In the genomic region with DNA sequence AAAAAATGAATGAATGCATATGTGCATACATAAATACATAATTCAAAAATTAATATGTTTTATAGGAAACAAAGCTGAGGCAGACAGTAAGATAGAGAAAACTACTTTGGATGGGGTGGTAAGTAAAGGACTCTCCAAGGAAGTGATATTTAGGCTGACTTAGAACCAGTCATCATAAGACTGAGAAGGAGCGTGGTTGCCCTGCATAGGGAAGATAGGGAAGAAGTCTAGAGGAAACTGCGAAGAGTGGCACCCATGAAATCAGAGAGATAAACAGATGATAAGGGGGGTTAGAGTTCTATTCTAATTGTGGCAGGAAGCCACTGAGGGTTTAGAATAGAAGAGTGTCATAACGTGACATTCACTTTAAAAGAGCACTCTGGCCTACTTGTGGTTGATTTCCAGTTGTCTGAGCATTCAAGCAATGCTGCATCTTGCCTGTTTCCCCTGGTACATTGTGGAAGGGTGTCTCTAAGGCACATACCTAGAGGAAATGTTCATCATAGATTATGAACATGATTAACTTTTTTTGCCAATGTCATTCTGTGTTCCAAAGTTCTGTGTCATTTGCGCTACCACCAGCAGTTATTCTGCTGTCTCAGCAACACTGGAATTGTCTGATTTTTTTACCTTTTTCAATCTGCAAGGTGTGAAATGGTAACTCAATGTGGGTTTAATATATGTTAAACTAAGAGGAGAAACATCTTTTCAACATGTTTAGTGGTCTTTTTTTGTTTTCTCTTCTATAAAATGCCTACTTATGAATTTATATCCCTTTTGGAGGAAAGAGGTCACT, we compare ENCODE assay signal across 12 cellular contexts. TPM values are rescaled to one million over a fixed set of nuclear protein-coding genes. Genes with fewer than 3 reads are reported as not detected.
DNase-seq lines count a peak whose midpoint lies in the region; ATAC-seq, FAIRE-seq and TF ChIP-seq lines count a peak whose summit lies in the region.
"Had no signal": no experiment of that assay in that cellular context is flagged by ENCODE, and none has a peak within 500 bp of the region (broad histone marks: within the 10 kb centered on the region; RNA-seq: fewer than 3 reads in every experiment).

No MANE protein-coding gene starts in this region.

- ATAC-seq in activated CD8-positive, alpha-beta T cell treated with anti-CD3 and anti-CD28 coated beads, Interleukin-2, amount 10 ng/mL, durations not matched to agents 7 days and 5 days = peak; percentile 87
- peak; percentile 12 to 35 (median 31) for ATAC-seq in right lobe of liver
- ATAC-seq in HG03457 (IDR thresholded peaks at IDR 0.05; ENCODE audit: unreplicated experiment) = no peak
- ATAC-seq: foreskin keratinocyte had no signal

- intact Hi-C loops in CD4-positive, alpha-beta memory T cell (cut with micrococcal nuclease) = no loop called here
- intact Hi-C loops in right lobe of liver (cut with DNase I) = no loop called here

- no peaks in the 10 kb centered on the region for H3K36me3 ChIP-seq in CD4-positive, alpha-beta memory T cell (ENCODE audit: insufficient read depth, low read length)
- no peaks in the 10 kb centered on the region for H3K36me3 ChIP-seq in right lobe of liver

- 18% methylated on average over 4 of the region's 4 CpGs for WGBS in right lobe of liver (ENCODE audit: insufficient coverage, low coverage, low lambda C conversion rate, missing lambda C conversion rate)

- H3K27me3 ChIP-seq in CD4-positive, alpha-beta memory T cell (ENCODE audit: insufficient read depth, low read length) = no peaks in the 10 kb centered on the region
- H3K27me3 ChIP-seq in right lobe of liver = no peaks in the 10 kb centered on the region
- H3K27me3 ChIP-seq: foreskin keratinocyte had no signal

- no peaks in the 10 kb centered on the region for H3K27me3 Mint-ChIP-seq in CD4-positive, alpha-beta memory T cell
- peaks cover 2% of the 10 kb centered on the region for H3K27me3 Mint-ChIP-seq in activated CD8-positive, alpha-beta T cell treated with anti-CD3 and anti-CD28 coated beads, Interleukin-2, amount 10 ng/mL, durations not matched to agents 7 days and 5 days (ENCODE audit: low read depth)

- peaks cover 12 to 22% (median 15%) of the 10 kb centered on the region in 4 donors for H3K4me1 Mint-ChIP-seq in CD4-positive, alpha-beta memory T cell
- H3K4me1 Mint-ChIP-seq in activated CD8-positive, alpha-beta T cell treated with anti-CD3 and anti-CD28 coated beads, Interleukin-2, amount 10 ng/mL, durations not matched to agents 7 days and 5 days (ENCODE audit: low read depth) = peaks cover 12% of the 10 kb centered on the region
- H3K4me1 Mint-ChIP-seq: activated B cell treated with CpG ODN at 0.5 μM for 24 hours had no signal

- POLR2A ChIA-PET in CD4-positive, alpha-beta memory T cell (lab: Charles Lee; ENCODE audit: partially characterized antibody) = no interaction called here
- POLR2A ChIA-PET in activated CD8-positive, alpha-beta T cell treated with anti-CD3 and anti-CD28 coated beads, Interleukin-2, amount 10 ng/mL, durations not matched to agents 7 days and 5 days (lab: Charles Lee) = no interaction called here

- peaks cover 19% of the 10 kb centered on the region for H3K4me1 ChIP-seq in CD4-positive, alpha-beta memory T cell (ENCODE audit: insufficient read depth, low read length)
- H3K4me1 ChIP-seq in right lobe of liver = peaks cover 0 to 47% (median 8%) of the 10 kb centered on the region in 4 donors

- no peak overlapping the region for H3K4me3 ChIP-seq in CD4-positive, alpha-beta memory T cell (ENCODE audit: low read length in 2 of 2)
- peak overlapping the region; percentile 3 to 76 (median 69) for H3K4me3 ChIP-seq in right lobe of liver

- no peaks in the 10 kb centered on the region for H3K9me3 Mint-ChIP-seq in CD4-positive, alpha-beta memory T cell
- no peaks in the 10 kb centered on the region for H3K9me3 Mint-ChIP-seq in activated CD8-positive, alpha-beta T cell treated with anti-CD3 and anti-CD28 coated beads, Interleukin-2, amount 10 ng/mL, durations not matched to agents 7 days and 5 days (ENCODE audit: insufficient read depth)
- H3K9me3 Mint-ChIP-seq: activated B cell treated with CpG ODN at 0.5 μM for 24 hours had no signal

- CTCF ChIA-PET in CD4-positive, alpha-beta memory T cell (lab: Charles Lee; ENCODE audit: partially characterized antibody) = interaction anchor here (1.1 kb wide), 1 partner anchor 20 kb away, joined by 3 read pairs; no protein-coding TSS in a partner anchor
- CTCF ChIA-PET in activated CD8-positive, alpha-beta T cell treated with anti-CD3 and anti-CD28 coated beads, Interleukin-2, amount 10 ng/mL, durations not matched to agents 7 days and 5 days (lab: Charles Lee) = interaction anchor here (0.8 kb wide), 1 partner anchor 20 kb away, joined by 3 read pairs; no protein-coding TSS in a partner anchor

- peak; percentile 30 for FAIRE-seq in H54 (lab: Jason Lieb, UNC)

- no peaks in the 10 kb centered on the region for H3K9me3 ChIP-seq in CD4-positive, alpha-beta memory T cell (ENCODE audit: control insufficient read depth in 1 of 2, low read length in 2 of 2)
- no peaks in the 10 kb centered on the region for H3K9me3 ChIP-seq in right lobe of liver

- H3K36me3 Mint-ChIP-seq in CD4-positive, alpha-beta memory T cell = no peaks in the 10 kb centered on the region
- H3K36me3 Mint-ChIP-seq in activated CD8-positive, alpha-beta T cell treated with anti-CD3 and anti-CD28 coated beads, Interleukin-2, amount 10 ng/mL, durations not matched to agents 7 days and 5 days (ENCODE audit: low read depth) = no peaks in the 10 kb centered on the region

- peak overlapping the region in 7 of 8 donors; percentile 3 to 45 (median 15) for H3K4me3 Mint-ChIP-seq in CD4-positive, alpha-beta memory T cell
- H3K4me3 Mint-ChIP-seq in activated CD8-positive, alpha-beta T cell treated with anti-CD3 and anti-CD28 coated beads, Interleukin-2, amount 10 ng/mL, durations not matched to agents 7 days and 5 days = no peak overlapping the region
- H3K4me3 Mint-ChIP-seq: activated B cell treated with CpG ODN at 0.5 μM for 24 hours had no signal

- TF ChIP-seq CTCF in right lobe of liver (IDR thresholded peaks at IDR 0.05) = no peak

- peak overlapping the region; percentile 2 to 92 (median 84) for H3K27ac Mint-ChIP-seq in CD4-positive, alpha-beta memory T cell
- peak overlapping the region; percentile 37 for H3K27ac Mint-ChIP-seq in activated CD8-positive, alpha-beta T cell treated with anti-CD3 and anti-CD28 coated beads, Interleukin-2, amount 10 ng/mL, durations not matched to agents 7 days and 5 days
- H3K27ac Mint-ChIP-seq: activated B cell treated with CpG ODN at 0.5 μM for 24 hours had no signal

- peak; percentile 47 to 69 (median 57) for DNase-seq in CD4-positive, alpha-beta memory T cell
- DNase-seq in H54 (ENCODE audit: insufficient read length, low spot score) (no peak), right lobe of liver (no peak), NCI-H2081 (lab: John Stamatoyannopoulos, UW) (no peak), NCI-H82 treated with DMSO at 0.1 percent for 48 hours (lab: John Stamatoyannopoulos, UW; ENCODE audit: unreplicated experiment) (no peak), NCI-H2171 (lab: John Stamatoyannopoulos, UW) (no peak)
- DNase-seq in activated CD8-positive, alpha-beta T cell treated with anti-CD3 and anti-CD28 coated beads, Interleukin-2, amount 10 ng/mL, durations not matched to agents 7 days and 5 days = peak; percentile 32
- DNase-seq: activated B cell treated with CpG ODN at 0.5 μM for 24 hours; aorta; foreskin keratinocyte; stimulated activated CD4-positive, alpha-beta T cell treated with anti-CD3 and anti-CD28 coated beads, Interleukin-4, amount 100 ng/mL, for 4 hours had no signal

- H3K27ac ChIP-seq in CD4-positive, alpha-beta memory T cell (ENCODE audit: low read depth, low read length) = no peak overlapping the region
- peak overlapping the region in 2 of 3 donors; percentile 96 to 97 for H3K27ac ChIP-seq in right lobe of liver
- H3K27ac ChIP-seq: foreskin keratinocyte had no signal

- TF ChIP-seq POLR2A in H54 (IDR thresholded peaks at IDR 0.05; ENCODE audit: low read depth, low read length) (no peak), right lobe of liver (IDR thresholded peaks at IDR 0.05) (no peak)

RNA-seq across cellular contexts. Expression of a gene that starts 49.4 kb away (rescaled TPM):
- 1 to 10 TPM; 4.8 to 6.1 TPM for total RNA-seq in CD4-positive, alpha-beta memory T cell
- 1 to 10 TPM; 4.0 to 5.5 TPM for polyA plus RNA-seq in CD4-positive, alpha-beta memory T cell
- total RNA-seq in activated CD8-positive, alpha-beta T cell treated with anti-CD3 and anti-CD28 coated beads, Interleukin-2, amount 10 ng/mL, durations not matched to agents 7 days and 5 days = 1 to 10 TPM; 3.3 to 6.5 TPM
- total RNA-seq in right lobe of liver = 10 to 100 TPM in 5 of 6 experiments, 1 to 10 TPM in 1; 9.9 to 26.4 (median 18.3) TPM

Comparison
In these comparisons a context has a peak if more than half of its experiments do, and no peak if none do; other contexts are left out.
1. DNase-seq: peak in CD4-positive, alpha-beta memory T cell (5 of 5) and activated CD8-positive, alpha-beta T cell treated with anti-CD3 and anti-CD28 coated beads, Interleukin-2, amount 10 ng/mL, durations not matched to agents 7 days and 5 days (single experiment); none in H54 (single experiment), right lobe of liver (0 of 3), NCI-H2081 (0 of 2), NCI-H82 treated with DMSO at 0.1 percent for 48 hours (single experiment) and NCI-H2171 (single experiment).
2. H3K4me3 ChIP-seq: peak in right lobe of liver (3 of 3); none in CD4-positive, alpha-beta memory T cell (0 of 2).